In genomic region chr1:198638894-198639319, GRCh38 we compare ENCODE assay signal across 9 cellular contexts. TPM values are rescaled to one million over a fixed set of nuclear protein-coding genes. Genes with fewer than 3 reads are reported as not detected.
DNase-seq lines count a peak whose midpoint lies in the region; ATAC-seq and TF ChIP-seq lines count a peak whose summit lies in the region.
"Had no signal": no experiment of that assay in that cellular context is flagged by ENCODE, and none has a peak within 500 bp of the region (broad histone marks: within the 10 kb centered on the region; RNA-seq: fewer than 3 reads in every experiment).

PTPRC (plus strand) TSS chr1:198639040; CDS start chr1:198639269, 229 bp downstream.

- H3K9me2 ChIP-seq in GM23338 (ENCODE audit: insufficient read depth): no peaks in the 10 kb centered on the region

- H3K9ac ChIP-seq in smooth muscle cell (ENCODE audit: low read depth): no peak within 1 kb of the TSS

- H3K27ac ChIP-seq in GM23338 (ENCODE audit: low read depth) (no peak within 1 kb of the TSS), stomach (peak within 1 kb of the TSS in 4 of 5 donors; percentile 57 to 71 (median 62)), smooth muscle cell (ENCODE audit: low read depth) (no peak within 1 kb of the TSS), brain microvascular endothelial cell (no peak within 1 kb of the TSS)

- H3F3A ChIP-seq in GM23338 (replicated peaks; ENCODE audit: low read depth) (no peaks in the 10 kb centered on the region), smooth muscle cell (ENCODE audit: low read depth) (no peaks in the 10 kb centered on the region)

- TF ChIP-seq POLR2A in erythroblast (IDR thresholded peaks at IDR 0.05; ENCODE audit: low read length): peak; percentile 30
- TF ChIP-seq POLR2A in stomach (IDR thresholded peaks at IDR 0.05): no peak

- in situ Hi-C loops in brain microvascular endothelial cell (cut with HindIII; ENCODE audit: low pct_ligation_motif_present, low sequenced_read_pairs): no loop called here

- TF ChIP-seq CTCF in GM23338 (conservative IDR thresholded peaks at IDR 0.05; ENCODE audit: low read depth in 2 of 2): no peak
- TF ChIP-seq CTCF in stomach (IDR thresholded peaks at IDR 0.05): no peak
- no peak for TF ChIP-seq CTCF in smooth muscle cell (IDR thresholded peaks at IDR 0.05; ENCODE audit: borderline replicate concordance, insufficient read depth, poor library complexity, severe bottlenecking)
- TF ChIP-seq CTCF in brain microvascular endothelial cell (IDR thresholded peaks at IDR 0.05; ENCODE audit: low read depth, low read length, missing control alignments): no peak

- H3K9me3 Mint-ChIP-seq in GM23338: no peaks in the 10 kb centered on the region

- H3K4me3 ChIP-seq in GM23338 (no peak within 1 kb of the TSS), stomach (peak within 1 kb of the TSS; percentile 7 to 35 (median 24)), smooth muscle cell (no peak within 1 kb of the TSS), brain microvascular endothelial cell (ENCODE audit: low read depth, low read length) (no peak within 1 kb of the TSS)

- no peaks in the 10 kb centered on the region for H3K27me3 Mint-ChIP-seq in GM23338 (ENCODE audit: insufficient read depth, low read depth, poor library complexity)

- H2AFZ ChIP-seq in GM23338 (peak within 1 kb of the TSS; percentile 79), smooth muscle cell (ENCODE audit: low read depth) (no peak within 1 kb of the TSS)

- H3K4me1 Mint-ChIP-seq in GM23338: peaks cover 4% of the 10 kb centered on the region; the same call in 2 of the 3 replicates

- DNase-seq in GM23338 (ENCODE audit: low spot score) (no peak), MV-4-11 (lab: John Stamatoyannopoulos, UW) (peak; percentile 97), erythroblast (lab: John Stamatoyannopoulos, UW) (peak; percentile 15 to 31), stomach (no peak), GOT3 (lab: John Stamatoyannopoulos, UW) (no peak), smooth muscle cell (lab: John Stamatoyannopoulos, UW; ENCODE audit: unreplicated experiment) (no peak), brain microvascular endothelial cell (no peak)

- H3K79me2 ChIP-seq in GM23338 (replicated peaks; ENCODE audit: insufficient read depth): no peaks in the 10 kb centered on the region
- H3K79me2 ChIP-seq in smooth muscle cell (ENCODE audit: low read depth): no peaks in the 10 kb centered on the region

- H3K4me2 ChIP-seq in GM23338 (no peak within 1 kb of the TSS), smooth muscle cell (no peak within 1 kb of the TSS)

- H3K36me3 ChIP-seq in GM23338 (ENCODE audit: insufficient read depth): no peaks in the 10 kb centered on the region
- no peaks in the 10 kb centered on the region for H3K36me3 ChIP-seq in stomach
- H3K36me3 ChIP-seq in smooth muscle cell (ENCODE audit: low read depth): no peaks in the 10 kb centered on the region
- no peaks in the 10 kb centered on the region for H3K36me3 ChIP-seq in brain microvascular endothelial cell (replicated peaks)

- intact Hi-C loops in stomach (cut with DNase I; ENCODE audit: low total_unique reads): no loop called here

- H3K9me3 ChIP-seq in stomach (no peaks in the 10 kb centered on the region), smooth muscle cell (replicated peaks; ENCODE audit: low read depth) (no peaks in the 10 kb centered on the region)

- 36 to 50% (median 42%) methylated on average over 5 of the region's 5 CpGs for WGBS in stomach, 5 donors
- WGBS in smooth muscle cell (ENCODE audit: low lambda C conversion rate): 80% methylated on average over 5 of the region's 5 CpGs

- H4K20me1 ChIP-seq in GM23338 (replicated peaks; ENCODE audit: insufficient read depth) (no peaks in the 10 kb centered on the region), smooth muscle cell (ENCODE audit: low read depth) (no peaks in the 10 kb centered on the region)

- no peaks in the 10 kb centered on the region for H3K27me3 ChIP-seq in GM23338 (ENCODE audit: insufficient read depth)
- H3K27me3 ChIP-seq in stomach: no peaks in the 10 kb centered on the region
- no peaks in the 10 kb centered on the region for H3K27me3 ChIP-seq in smooth muscle cell (ENCODE audit: low read depth)
- no peaks in the 10 kb centered on the region for H3K27me3 ChIP-seq in brain microvascular endothelial cell (replicated peaks)

- H3K27ac Mint-ChIP-seq in GM23338: no peak within 1 kb of the TSS

- ATAC-seq in GM18517 (IDR thresholded peaks at IDR 0.05; ENCODE audit: unreplicated experiment) (peak; percentile 66), GM23338 (no peak)

- H3K36me3 Mint-ChIP-seq in GM23338 (ENCODE audit: low read depth): no peaks in the 10 kb centered on the region

- H3K4me3 Mint-ChIP-seq in GM23338: no peak within 1 kb of the TSS

- no peaks in the 10 kb centered on the region for H3K4me1 ChIP-seq in GM23338 (ENCODE audit: insufficient read depth)
- no peaks in the 10 kb centered on the region for H3K4me1 ChIP-seq in stomach
- H3K4me1 ChIP-seq in smooth muscle cell (ENCODE audit: low read depth): no peaks in the 10 kb centered on the region

- no peak for TF ChIP-seq EP300 in stomach (IDR thresholded peaks at IDR 0.05)

TF ChIP-seq in GM23338, 12 proteins besides CTCF, POLR2A, EP300 and RAD21 (continues in another document):
- no peak for TF ChIP-seq JUNB (IDR thresholded peaks at IDR 0.05; ENCODE audit: unreplicated experiment)
- no peak for TF ChIP-seq ZNF331 (CRISPR knock-in tag; IDR thresholded peaks at IDR 0.05; ENCODE audit: low read depth)
- TF ChIP-seq ZNF462 (CRISPR knock-in tag; IDR thresholded peaks at IDR 0.05): no peak

RNA-seq across cellular contexts. Expression of gene PTPRC, which starts in this region (rescaled TPM):
- 0.10 TPM in 1 of 2 replicates, not detected in the other for total RNA-seq in GM23338 (2014; rRNA removed; shearing (Covaris generic))
- 0.43 and 0.52 TPM in 2 replicates for polyA plus RNA-seq in GM23338 (2016; fragmentation: Nextera tagmentation; extraction: Ambion mirVana)
- 10 to 100 TPM in 4 of 5 donors, under 1 TPM in 1; 0.58 to 50.9 (median 25.4) TPM for total RNA-seq in stomach
- polyA plus RNA-seq in stomach: 1 to 10 TPM; 2.8 to 5.3 (median 3.0) TPM
- total RNA-seq in smooth muscle cell: 0.04 TPM in 1 of 2 replicates, not detected in the other
- 0.37 TPM in 1 of 2 replicates, not detected in the other for polyA plus RNA-seq in smooth muscle cell
- total RNA-seq: glomerular endothelial cell had no signal

Comparison
In these comparisons a context has a peak if more than half of its experiments do, and no peak if none do; other contexts are left out.
1. DNase-seq: peak in MV-4-11 (single experiment) and erythroblast (2 of 2); none in GM23338 (single experiment), stomach (single experiment), GOT3 (single experiment), smooth muscle cell (single experiment) and brain microvascular endothelial cell (single experiment).
2. H3K27ac ChIP-seq: peak in stomach (4 of 5); none in GM23338 (single experiment), smooth muscle cell (single experiment) and brain microvascular endothelial cell (single experiment).
3. H3K4me3 ChIP-seq: peak in stomach (4 of 4); none in GM23338 (single experiment), smooth muscle cell (single experiment) and brain microvascular endothelial cell (single experiment).